In genomic region chr5:177992466-177992865, GRCh38 we compare ENCODE assay signal across 17 cellular contexts. TPM values are rescaled to one million over a fixed set of nuclear protein-coding genes. Genes with fewer than 3 reads are reported as not detected.
DNase-seq lines count a peak whose midpoint lies in the region; ATAC-seq and TF ChIP-seq lines count a peak whose summit lies in the region.
"Had no signal": no experiment of that assay in that cellular context is flagged by ENCODE, and none has a peak within 500 bp of the region (broad histone marks: within the 10 kb centered on the region; RNA-seq: fewer than 3 reads in every experiment).

No MANE protein-coding gene starts in this region.

- no peaks in the 10 kb centered on the region for H3K9me3 Mint-ChIP-seq in activated CD8-positive, alpha-beta T cell treated with anti-CD3 and anti-CD28 coated beads, Interleukin-2, amount 10 ng/mL, durations not matched to agents 7 days and 5 days (ENCODE audit: insufficient read depth)
- no peaks in the 10 kb centered on the region for H3K9me3 Mint-ChIP-seq in activated CD8-positive, alpha-beta T cell treated with anti-CD3 and anti-CD28 coated beads for 36 hours
- no peaks in the 10 kb centered on the region for H3K9me3 Mint-ChIP-seq in osteocyte (ENCODE audit: unreplicated experiment)

- H3K27me3 Mint-ChIP-seq in activated CD8-positive, alpha-beta T cell treated with anti-CD3 and anti-CD28 coated beads, Interleukin-2, amount 10 ng/mL, durations not matched to agents 7 days and 5 days (ENCODE audit: low read depth) = peaks cover 24% of the 10 kb centered on the region
- H3K27me3 Mint-ChIP-seq in activated CD8-positive, alpha-beta T cell treated with anti-CD3 and anti-CD28 coated beads for 36 hours = peaks cover 22% of the 10 kb centered on the region
- H3K27me3 Mint-ChIP-seq in osteocyte (ENCODE audit: unreplicated experiment) = peaks cover 8% of the 10 kb centered on the region

- peak; percentile 23 for ATAC-seq in activated CD8-positive, alpha-beta T cell treated with anti-CD3 and anti-CD28 coated beads, Interleukin-2, amount 10 ng/mL, durations not matched to agents 7 days and 5 days
- no peak for ATAC-seq in activated CD8-positive, alpha-beta T cell treated with anti-CD3 and anti-CD28 coated beads for 36 hours
- ATAC-seq: HCT116 had no signal

- peaks cover 5% of the 10 kb centered on the region for H3K4me1 Mint-ChIP-seq in activated CD8-positive, alpha-beta T cell treated with anti-CD3 and anti-CD28 coated beads, Interleukin-2, amount 10 ng/mL, durations not matched to agents 7 days and 5 days (ENCODE audit: low read depth)
- no peaks in the 10 kb centered on the region for H3K4me1 Mint-ChIP-seq in activated CD8-positive, alpha-beta T cell treated with anti-CD3 and anti-CD28 coated beads for 36 hours (ENCODE audit: low read depth)
- H3K4me1 Mint-ChIP-seq in osteocyte (ENCODE audit: unreplicated experiment) = no peaks in the 10 kb centered on the region

- no peak for DNase-seq in activated CD8-positive, alpha-beta T cell treated with anti-CD3 and anti-CD28 coated beads, Interleukin-2, amount 10 ng/mL, durations not matched to agents 7 days and 5 days
- no peak for DNase-seq in activated CD8-positive, alpha-beta T cell treated with anti-CD3 and anti-CD28 coated beads for 36 hours
- DNase-seq in iPS-NIHi11 (ENCODE audit: low spot score) (peak; percentile 4), osteocyte (ENCODE audit: extremely low spot score, unreplicated experiment) (peak; percentile 51), NCI-H510A (lab: John Stamatoyannopoulos, UW) (no peak), NCI-H1105 (lab: John Stamatoyannopoulos, UW) (no peak)
- DNase-seq: C1 segment of cervical spinal cord; Calu3; CD4-positive, alpha-beta memory T cell; COR-L47; DMS153; DND-41; GOT3; H9 had no signal

- CTCF ChIA-PET in activated CD8-positive, alpha-beta T cell treated with anti-CD3 and anti-CD28 coated beads, Interleukin-2, amount 10 ng/mL, durations not matched to agents 7 days and 5 days (lab: Charles Lee) = no interaction called here
- CTCF ChIA-PET in activated CD8-positive, alpha-beta T cell treated with anti-CD3 and anti-CD28 coated beads for 36 hours (lab: Charles Lee) = interaction anchor here (1.2 kb wide), 1 partner anchor 10 kb away, joined by 3 read pairs; no protein-coding TSS in a partner anchor

- no peak overlapping the region for H3K4me3 Mint-ChIP-seq in activated CD8-positive, alpha-beta T cell treated with anti-CD3 and anti-CD28 coated beads, Interleukin-2, amount 10 ng/mL, durations not matched to agents 7 days and 5 days
- H3K4me3 Mint-ChIP-seq in activated CD8-positive, alpha-beta T cell treated with anti-CD3 and anti-CD28 coated beads for 36 hours = no peak overlapping the region
- H3K4me3 Mint-ChIP-seq in osteocyte (ENCODE audit: unreplicated experiment) = no peak overlapping the region
- H3K4me3 Mint-ChIP-seq: CD4-positive, alpha-beta memory T cell; H9 had no signal

- no peaks in the 10 kb centered on the region for H3K36me3 Mint-ChIP-seq in activated CD8-positive, alpha-beta T cell treated with anti-CD3 and anti-CD28 coated beads, Interleukin-2, amount 10 ng/mL, durations not matched to agents 7 days and 5 days (ENCODE audit: low read depth)
- no peaks in the 10 kb centered on the region for H3K36me3 Mint-ChIP-seq in activated CD8-positive, alpha-beta T cell treated with anti-CD3 and anti-CD28 coated beads for 36 hours (ENCODE audit: low read depth)
- H3K36me3 Mint-ChIP-seq in osteocyte (ENCODE audit: unreplicated experiment) = no peaks in the 10 kb centered on the region
- H3K36me3 Mint-ChIP-seq: CD4-positive, alpha-beta memory T cell had no signal

- intact Hi-C loops in activated CD8-positive, alpha-beta T cell treated with anti-CD3 and anti-CD28 coated beads for 36 hours (cut with micrococcal nuclease) = no loop called here

- POLR2A ChIA-PET in activated CD8-positive, alpha-beta T cell treated with anti-CD3 and anti-CD28 coated beads, Interleukin-2, amount 10 ng/mL, durations not matched to agents 7 days and 5 days (lab: Charles Lee) = no interaction called here
- POLR2A ChIA-PET in activated CD8-positive, alpha-beta T cell treated with anti-CD3 and anti-CD28 coated beads for 36 hours (lab: Charles Lee) = interaction anchor here (1.1 kb wide), 1 partner anchor 11 kb away, joined by 6 read pairs; no protein-coding TSS in a partner anchor

- no peak for TF ChIP-seq CTCF in activated CD8-positive, alpha-beta T cell treated with anti-CD3 and anti-CD28 coated beads for 36 hours (IDR thresholded peaks at IDR 0.05)
- TF ChIP-seq CTCF in osteocyte (IDR thresholded peaks at IDR 0.05) = no peak

- no peak overlapping the region for H3K27ac Mint-ChIP-seq in activated CD8-positive, alpha-beta T cell treated with anti-CD3 and anti-CD28 coated beads, Interleukin-2, amount 10 ng/mL, durations not matched to agents 7 days and 5 days
- no peak overlapping the region for H3K27ac Mint-ChIP-seq in activated CD8-positive, alpha-beta T cell treated with anti-CD3 and anti-CD28 coated beads for 36 hours
- H3K27ac Mint-ChIP-seq in osteocyte (ENCODE audit: unreplicated experiment) = no peak overlapping the region
- H3K27ac Mint-ChIP-seq: CD4-positive, alpha-beta memory T cell; H9 had no signal

RNA-seq across cellular contexts. Expression of gene PROP1, which starts 3.6 kb away (rescaled TPM):
- not detected for total RNA-seq in activated CD8-positive, alpha-beta T cell treated with anti-CD3 and anti-CD28 coated beads, Interleukin-2, amount 10 ng/mL, durations not matched to agents 7 days and 5 days
- not detected for total RNA-seq in activated CD8-positive, alpha-beta T cell treated with anti-CD3 and anti-CD28 coated beads for 36 hours
- total RNA-seq in osteocyte = not detected in 2 replicates
- total RNA-seq: A172; A673; Calu3; CD4-positive, alpha-beta memory T cell; H9 had no signal

Comparison
In these comparisons a context has a peak if more than half of its experiments do, and no peak if none do; other contexts are left out.
1. DNase-seq: peak in iPS-NIHi11 (single experiment) and osteocyte (single experiment); none in activated CD8-positive, alpha-beta T cell treated with anti-CD3 and anti-CD28 coated beads, Interleukin-2, amount 10 ng/mL, durations not matched to agents 7 days and 5 days (single experiment), activated CD8-positive, alpha-beta T cell treated with anti-CD3 and anti-CD28 coated beads for 36 hours (single experiment), NCI-H510A (single experiment) and NCI-H1105 (single experiment).